Comparison of ENCODE assay signal across 1 cellular context in genomic region chr17:65020284-65020683, GRCh38.
A peak's percentile ranks its signal among the peaks of the same experiment; 100 is the strongest.
TF ChIP-seq lines count a peak whose summit lies in the region.

No MANE protein-coding gene starts in this region.

TF ChIP-seq in K562, 482 proteins besides CTCF, POLR2A, EP300 and RAD21 (continued from another document):
- TF ChIP-seq HMBOX1 (IDR thresholded peaks at IDR 0.05), result peak; percentile 47; the same call in 1 of the 2 replicates
